ENCODE assay signal across 27 cellular contexts in genomic region chr6:96926425-96926824, GRCh38. TPM values are rescaled to one million over a fixed set of nuclear protein-coding genes. Genes with fewer than 3 reads are reported as not detected.
A peak's percentile ranks its signal among the peaks of the same experiment; 100 is the strongest.
DNase-seq lines count a peak whose midpoint lies in the region; ATAC-seq and TF ChIP-seq lines count a peak whose summit lies in the region.
"Had no signal": no experiment of that assay in that cellular context is flagged by ENCODE, and none has a peak within 500 bp of the region (broad histone marks: within the 10 kb centered on the region; RNA-seq: fewer than 3 reads in every experiment).

No MANE protein-coding gene starts in this region.

- H3K4me2 ChIP-seq in OCI-LY1 (ENCODE audit: low read length) = no peak overlapping the region; the same call in 1 of the 2 replicates

- no peaks in the 10 kb centered on the region for H3K9me2 ChIP-seq in OCI-LY1 (ENCODE audit: low read depth, low read length)

- H3K79me2 ChIP-seq in OCI-LY1 (ENCODE audit: insufficient read depth, low read length) = no peaks in the 10 kb centered on the region

- peaks cover 29% of the 10 kb centered on the region for H3K4me1 Mint-ChIP-seq in central memory CD8-positive, alpha-beta T cell
- H3K4me1 Mint-ChIP-seq in nephron = peaks cover 13% of the 10 kb centered on the region

- ATAC-seq in central memory CD8-positive, alpha-beta T cell (replicated peaks; ENCODE audit: extremely low read depth, poor library complexity, severe bottlenecking) = no peak
- ATAC-seq in GM19452 (IDR thresholded peaks at IDR 0.05; ENCODE audit: unreplicated experiment) = no peak
- no peak for ATAC-seq in lower lobe of right lung
- ATAC-seq: esophagus mucosa, gastrocnemius medialis had no signal

- H3K36me3 Mint-ChIP-seq in central memory CD8-positive, alpha-beta T cell (ENCODE audit: insufficient read depth) = peaks cover 28% of the 10 kb centered on the region
- no peaks in the 10 kb centered on the region for H3K36me3 Mint-ChIP-seq in nephron (ENCODE audit: low read depth)

- peaks cover 31% of the 10 kb centered on the region for H3K4me1 ChIP-seq in OCI-LY1 (ENCODE audit: insufficient read depth, low read length, severe bottlenecking)
- peaks cover 14% of the 10 kb centered on the region for H3K4me1 ChIP-seq in lower lobe of right lung
- H3K4me1 ChIP-seq: gastrocnemius medialis had no signal

- no peak overlapping the region; the same call in 1 of the 2 replicates for H3K9ac ChIP-seq in OCI-LY1 (ENCODE audit: low read length)

- H3K4me3 Mint-ChIP-seq in central memory CD8-positive, alpha-beta T cell = peak overlapping the region; percentile 86
- H3K4me3 Mint-ChIP-seq in nephron = peak overlapping the region; percentile 14 to 96 (median 96)
- H3K4me3 Mint-ChIP-seq: H9 had no signal

- H3K36me3 ChIP-seq in OCI-LY1 (ENCODE audit: insufficient read depth, low read length) (no peaks in the 10 kb centered on the region), lower lobe of right lung (no peaks in the 10 kb centered on the region)
- H3K36me3 ChIP-seq: gastrocnemius medialis, upper lobe of left lung had no signal

- 0 out of 2 replicates have a peak, but pooled peaks cover 7% of the 10 kb centered on the region for H3F3A ChIP-seq in OCI-LY1 (ENCODE audit: insufficient read depth, low read length)

- H3K27ac ChIP-seq in OCI-LY1 (ENCODE audit: low read depth, low read length, poor library complexity, severe bottlenecking) (no peak overlapping the region), lower lobe of right lung (no peak overlapping the region)
- H3K27ac ChIP-seq: 22Rv1, gastrocnemius medialis, SK-N-MC, upper lobe of left lung had no signal

- no peaks in the 10 kb centered on the region for H3K27me3 ChIP-seq in OCI-LY1 (ENCODE audit: insufficient read depth, low read length)
- no peaks in the 10 kb centered on the region for H3K27me3 ChIP-seq in lower lobe of right lung (ENCODE audit: low read depth)
- H3K27me3 ChIP-seq: gastrocnemius medialis, upper lobe of left lung had no signal

- H3K9me3 Mint-ChIP-seq in central memory CD8-positive, alpha-beta T cell = no peaks in the 10 kb centered on the region
- no peaks in the 10 kb centered on the region for H3K9me3 Mint-ChIP-seq in nephron
- H3K9me3 Mint-ChIP-seq: activated naive CD4-positive, alpha-beta T cell treated with anti-CD3 and anti-CD28 coated beads for 36 hours; activated T-cell treated with anti-CD3 and anti-CD28 coated beads, Interleukin-2, amount 50 U/mL, for 24 hours; H9 had no signal

- no peaks in the 10 kb centered on the region for H4K20me1 ChIP-seq in OCI-LY1 (ENCODE audit: insufficient read depth, low read length)

- H3K27ac Mint-ChIP-seq in central memory CD8-positive, alpha-beta T cell (ENCODE audit: low read depth) = peak overlapping the region; percentile 97
- peak overlapping the region in 2 of 3 experiments; percentile 14 to 48 for H3K27ac Mint-ChIP-seq in nephron
- H3K27ac Mint-ChIP-seq: activated naive CD4-positive, alpha-beta T cell treated with anti-CD3 and anti-CD28 coated beads for 36 hours; activated T-cell treated with anti-CD3 and anti-CD28 coated beads, Interleukin-2, amount 50 U/mL, for 24 hours; H9 had no signal

- H3K4me3 ChIP-seq in OCI-LY1 (ENCODE audit: low read depth, low read length, poor library complexity, severe bottlenecking) = peak overlapping the region; percentile 69
- H3K4me3 ChIP-seq in lower lobe of right lung = no peak overlapping the region
- H3K4me3 ChIP-seq: gastrocnemius medialis, SK-N-MC, upper lobe of left lung had no signal

- H2AFZ ChIP-seq in OCI-LY1 (ENCODE audit: low read length) = no peak overlapping the region

- H3K27me3 Mint-ChIP-seq in central memory CD8-positive, alpha-beta T cell = no peaks in the 10 kb centered on the region
- peaks cover 60% of the 10 kb centered on the region for H3K27me3 Mint-ChIP-seq in nephron (ENCODE audit: low read depth)
- H3K27me3 Mint-ChIP-seq: activated T-cell treated with anti-CD3 and anti-CD28 coated beads, Interleukin-2, amount 50 U/mL, for 24 hours had no signal

- DNase-seq in NCI-H1417 (lab: John Stamatoyannopoulos, UW) (peak in 2 of 3 experiments; percentile 7 to 16), NCI-H1417 treated with DMSO at 0.1 percent for 48 hours (lab: John Stamatoyannopoulos, UW) (no peak), lower lobe of right lung (no peak), hepatic stellate cell (ENCODE audit: low spot score) (no peak)
- no peak for DNase-seq in central memory CD8-positive, alpha-beta T cell (ENCODE audit: low spot score in 2 of 2)
- DNase-seq: activated CD4-positive, CD25-positive, alpha-beta regulatory T cell treated with anti-CD3 and anti-CD28 coated beads, Interleukin-2, amount 50 U/mL, for 72 hours; activated naive CD4-positive, alpha-beta T cell treated with anti-CD3 and anti-CD28 coated beads for 36 hours; activated T-cell treated with anti-CD3 and anti-CD28 coated beads, Interleukin-2, amount 50 U/mL, for 24 hours; cerebellar nuclear complex; DMS53; gastrocnemius medialis; GF-D8; H9; islet precursor cell; NCI-H187 treated with DMSO at 0.1 percent for 48 hours; NCI-H226; stimulated activated CD4-positive, alpha-beta T cell treated with anti-CD3 and anti-CD28 coated beads, Interleukin-4, amount 100 ng/mL, for 1 hour; stimulated activated naive CD4-positive, alpha-beta T cell treated with Interleukin-2 at 50 U/mL for 16 hours; T-helper 9 cell; upper lobe of left lung had no signal

- no peaks in the 10 kb centered on the region for H3K9me3 ChIP-seq in OCI-LY1 (ENCODE audit: low read length)
- no peaks in the 10 kb centered on the region for H3K9me3 ChIP-seq in lower lobe of right lung
- H3K9me3 ChIP-seq: gastrocnemius medialis, upper lobe of left lung had no signal

- TF ChIP-seq CTCF in OCI-LY1 (IDR thresholded peaks at IDR 0.05; ENCODE audit: low read length) (no peak), nephron (IDR thresholded peaks at IDR 0.05; ENCODE audit: unreplicated experiment in 3 of 3) (no peak), lower lobe of right lung (IDR thresholded peaks at IDR 0.05) (no peak)

- intact Hi-C loops in lower lobe of right lung (cut with DNase I) = no loop called here

RNA-seq across cellular contexts. Expression of gene KLHL32, which starts 1.9 kb away (rescaled TPM):
- 2.2 TPM for total RNA-seq in lower lobe of right lung
- total RNA-seq: astrocyte, esophagus mucosa had no signal

RNA-seq across cellular contexts. Expression of gene NDUFAF4, which starts 28.7 kb away (rescaled TPM):
- 20.4 TPM for total RNA-seq in lower lobe of right lung

Comparison
In these comparisons a context has a peak if more than half of its experiments do, and no peak if none do; other contexts are left out.
1. DNase-seq: peak in NCI-H1417 (2 of 3); none in NCI-H1417 treated with DMSO at 0.1 percent for 48 hours (single experiment), central memory CD8-positive, alpha-beta T cell (0 of 2), lower lobe of right lung (single experiment) and hepatic stellate cell (single experiment).